Comparison of ENCODE assay signal across 9 cellular contexts in genomic region chr2:55420901-55421300, GRCh38. TPM values are rescaled to one million over a fixed set of nuclear protein-coding genes. Genes with fewer than 3 reads are reported as not detected.
A peak's percentile ranks its signal among the peaks of the same experiment; 100 is the strongest.
DNase-seq lines count a peak whose midpoint lies in the region; ATAC-seq and TF ChIP-seq lines count a peak whose summit lies in the region.
"Had no signal": no experiment of that assay in that cellular context is flagged by ENCODE, and none has a peak within 500 bp of the region (broad histone marks: within the 10 kb centered on the region; RNA-seq: fewer than 3 reads in every experiment).

No MANE protein-coding gene starts in this region.

- H3K9me3 Mint-ChIP-seq in central memory CD8-positive, alpha-beta T cell, result no peaks in the 10 kb centered on the region

- intact Hi-C loops in sigmoid colon (cut with DNase I), result loop anchor here (2.0 to 5.0 kb wide), 2 partner anchors 98 to 196 kb away; partner anchors contain the start of genes CFAP36 and PPP4R3B

- H3K4me1 Mint-ChIP-seq in central memory CD8-positive, alpha-beta T cell, result peaks cover 30% of the 10 kb centered on the region

- peaks cover 0 to 28% (median 18%) of the 10 kb centered on the region in 4 donors for H3K4me1 ChIP-seq in sigmoid colon

- no peak for TF ChIP-seq EP300 in sigmoid colon (IDR thresholded peaks at IDR 0.05)

- TF ChIP-seq POLR2A in sigmoid colon (IDR thresholded peaks at IDR 0.05), result no peak

- DNase-seq in NCI-H748 (lab: John Stamatoyannopoulos, UW; ENCODE audit: unreplicated experiment) (peak; percentile 3), NCI-H748 treated with DMSO at 0.1 percent for 48 hours (lab: John Stamatoyannopoulos, UW) (no peak), NCI-H1930 (lab: John Stamatoyannopoulos, UW) (peak; percentile 38 to 39), sigmoid colon (no peak), foreskin melanocyte (no peak), iPS-NIHi11 (ENCODE audit: low spot score) (no peak)
- no peak for DNase-seq in central memory CD8-positive, alpha-beta T cell (ENCODE audit: low spot score in 2 of 2)
- DNase-seq: posterior cingulate gyrus had no signal

- H3K4me3 Mint-ChIP-seq in central memory CD8-positive, alpha-beta T cell, result peak overlapping the region; percentile 92

- H3K27ac ChIP-seq in sigmoid colon, result peak overlapping the region in 2 of 4 donors; percentile 88 to 96

- no peaks in the 10 kb centered on the region for H3K36me3 ChIP-seq in sigmoid colon

- peaks cover 13% of the 10 kb centered on the region for H3K36me3 Mint-ChIP-seq in central memory CD8-positive, alpha-beta T cell (ENCODE audit: insufficient read depth)

- H3K27ac Mint-ChIP-seq in central memory CD8-positive, alpha-beta T cell (ENCODE audit: low read depth), result no peak overlapping the region

- TF ChIP-seq CTCF in sigmoid colon (IDR thresholded peaks at IDR 0.05), result no peak

- H3K27me3 Mint-ChIP-seq in central memory CD8-positive, alpha-beta T cell, result peaks cover 10% of the 10 kb centered on the region

- no peaks in the 10 kb centered on the region for H3K27me3 ChIP-seq in sigmoid colon

- H3K9me3 ChIP-seq in sigmoid colon, result no peaks in the 10 kb centered on the region

- H3K4me3 ChIP-seq in sigmoid colon, result peak overlapping the region; percentile 74 to 97 (median 79)

- 32 to 63% methylated on average over 6 of the region's 6 CpGs for WGBS in sigmoid colon, 2 donors

- no peak for ATAC-seq in central memory CD8-positive, alpha-beta T cell (replicated peaks; ENCODE audit: extremely low read depth, poor library complexity, severe bottlenecking)
- no peak for ATAC-seq in HG03095 (IDR thresholded peaks at IDR 0.05; ENCODE audit: unreplicated experiment)

RNA-seq across cellular contexts. Expression of gene CCDC88A, which starts 1.2 kb away (rescaled TPM):
- 10 to 100 TPM; 33.8 to 72.8 (median 44.8) TPM for total RNA-seq in sigmoid colon
- 1 to 10 TPM; 5.4 to 6.4 (median 5.5) TPM for polyA plus RNA-seq in sigmoid colon

Comparison
In these comparisons a context has a peak if more than half of its experiments do, and no peak if none do; other contexts are left out.
1. DNase-seq: peak in NCI-H748 (single experiment) and NCI-H1930 (2 of 2); none in NCI-H748 treated with DMSO at 0.1 percent for 48 hours (single experiment), central memory CD8-positive, alpha-beta T cell (0 of 2), sigmoid colon (single experiment), foreskin melanocyte (single experiment) and iPS-NIHi11 (single experiment).